ENCODE assay signal across 12 cellular contexts in the genomic region with DNA sequence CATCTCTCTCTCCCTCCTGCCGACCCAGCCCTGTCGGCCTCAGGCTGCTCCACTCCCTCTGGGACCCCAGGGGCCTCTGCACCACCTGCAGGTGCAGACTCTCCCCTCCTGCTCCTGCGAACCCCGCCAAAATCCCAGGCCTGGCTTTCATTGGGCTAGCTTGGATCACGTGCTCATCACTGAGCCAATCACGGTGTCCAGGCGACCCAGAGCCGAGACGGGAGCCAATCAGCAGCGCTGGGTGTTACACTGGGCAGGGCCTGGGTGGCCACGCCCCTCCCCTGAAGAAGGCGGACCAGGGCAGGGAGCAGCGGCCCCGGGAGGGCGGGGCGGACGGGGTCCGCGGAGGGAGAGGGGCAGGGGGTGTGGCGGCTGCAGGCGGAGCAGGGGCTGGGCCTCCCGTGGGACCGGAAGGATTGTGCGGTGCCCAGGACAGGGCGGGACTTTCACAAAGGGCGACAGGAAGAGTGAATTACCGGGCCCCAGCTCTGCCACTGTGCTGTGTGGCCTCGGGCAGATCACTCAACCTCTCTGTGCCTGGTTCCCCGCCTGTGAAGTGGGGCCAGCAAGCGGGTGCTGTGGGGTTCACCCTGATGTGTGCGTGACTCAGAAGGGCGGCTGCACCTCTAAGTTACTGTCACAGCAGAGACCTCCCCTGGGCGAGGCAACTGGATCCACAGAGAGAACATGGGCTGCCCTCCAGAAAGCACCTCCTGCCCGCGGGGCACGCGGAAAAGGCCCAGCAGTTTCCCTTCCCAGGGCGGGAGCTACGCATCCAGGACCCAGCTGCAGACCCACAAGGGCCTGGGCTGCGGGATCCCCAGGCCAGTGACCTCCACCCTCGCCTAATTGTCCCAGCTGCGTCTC.
DNase-seq lines count a peak whose midpoint lies in the region; ATAC-seq and TF ChIP-seq lines count a peak whose summit lies in the region.
"Had no signal": no experiment of that assay in that cellular context is flagged by ENCODE, and none has a peak within 500 bp of the region (broad histone marks: within the 10 kb centered on the region; RNA-seq: fewer than 3 reads in every experiment).

No MANE protein-coding gene starts in this region.

- H2AFZ ChIP-seq in HCT116 (ENCODE audit: low read depth, low read length, poor library complexity, severe bottlenecking) = no peak overlapping the region
- no peak overlapping the region for H2AFZ ChIP-seq in MM.1S (ENCODE audit: low read length)
- no peak overlapping the region for H2AFZ ChIP-seq in trophoblast cell (ENCODE audit: insufficient read depth, low read length, poor library complexity)

- CTCF ChIA-PET in CD4-positive, alpha-beta T cell (lab: Charles Lee) = no interaction called here
- CTCF ChIA-PET in HCT116 (lab: Charles Lee) = no interaction called here

- no peak overlapping the region for H2BK12ac ChIP-seq in trophoblast cell (ENCODE audit: low read length)

- no peaks in the 10 kb centered on the region for H3F3A ChIP-seq in MM.1S (ENCODE audit: insufficient read depth, low read length)

- no peaks in the 10 kb centered on the region for H3K9me3 ChIP-seq in CD4-positive, alpha-beta T cell (ENCODE audit: control insufficient read depth, low read length)
- H3K9me3 ChIP-seq in HCT116 (ENCODE audit: control insufficient read depth in 1 of 2, insufficient read depth in 1 of 2, low read depth in 1 of 2, low read length in 2 of 2) = peaks cover 0 to 6% of the 10 kb centered on the region in 2 experiments; a peak in 1 of 4 replicates
- no peaks in the 10 kb centered on the region for H3K9me3 ChIP-seq in MM.1S (replicated peaks; ENCODE audit: insufficient read depth, low read length)
- peaks cover 22% of the 10 kb centered on the region for H3K9me3 ChIP-seq in trophoblast cell (ENCODE audit: insufficient read depth, low read depth, low read length)
- H3K9me3 ChIP-seq: thyroid gland had no signal

- intact Hi-C loops in CD4-positive, alpha-beta T cell (cut with DNase I, micrococcal nuclease) = no loop called here
- intact Hi-C loops in HCT116 (cut with micrococcal nuclease) (no loop called here), left colon (cut with DNase I, micrococcal nuclease) (no loop called here)

- no CpG with 5 or more reads among the region's 42 CpGs for WGBS in trophoblast cell (ENCODE audit: extremely low coverage, insufficient coverage, insufficient read length)

- POLR2A ChIA-PET in CD4-positive, alpha-beta T cell (lab: Charles Lee) = no interaction called here
- POLR2A ChIA-PET in HCT116 (lab: Charles Lee) = no interaction called here

- H3K4me1 ChIP-seq in HCT116 (ENCODE audit: control insufficient read depth in 1 of 2, insufficient read depth in 2 of 2, low read length in 2 of 2) = no peaks in the 10 kb centered on the region
- H3K4me1 ChIP-seq in MM.1S (ENCODE audit: low read length) = no peaks in the 10 kb centered on the region
- no peaks in the 10 kb centered on the region for H3K4me1 ChIP-seq in trophoblast cell (ENCODE audit: control insufficient read depth in 1 of 2, insufficient read depth in 2 of 2, low read length in 2 of 2)
- H3K4me1 ChIP-seq: thyroid gland had no signal

- no peak overlapping the region for H3K4me3 Mint-ChIP-seq in CD4-positive, alpha-beta T cell
- H3K4me3 Mint-ChIP-seq: T-cell had no signal

- H3K36me3 Mint-ChIP-seq in CD4-positive, alpha-beta T cell (ENCODE audit: low read depth) = no peaks in the 10 kb centered on the region
- H3K36me3 Mint-ChIP-seq: T-cell had no signal

- H3K27me3 ChIP-seq in CD4-positive, alpha-beta T cell (ENCODE audit: control insufficient read depth, insufficient read depth, low read length) = no peaks in the 10 kb centered on the region
- H3K27me3 ChIP-seq in HCT116 (ENCODE audit: insufficient read depth, low read length) (peaks cover 9% of the 10 kb centered on the region; the same call in 1 of the 2 replicates), MM.1S (replicated peaks; ENCODE audit: insufficient read depth, low read length) (peaks cover 54% of the 10 kb centered on the region), trophoblast cell (ENCODE audit: insufficient read depth, low read length) (peaks cover 9% of the 10 kb centered on the region)
- H3K27me3 ChIP-seq: thyroid gland had no signal

- no peak for DNase-seq in CD4-positive, alpha-beta T cell
- DNase-seq in HCT116 (ENCODE audit: low read depth, low spot score) = no peak
- peak; percentile 29 for DNase-seq in SW480 (ENCODE audit: low spot score)
- no peak for DNase-seq in left colon
- DNase-seq in MM.1S = no peak
- no peak for DNase-seq in trophoblast cell
- DNase-seq: activated CD8-positive, alpha-beta memory T cell treated with anti-CD3 and anti-CD28 coated beads, Interleukin-2, amount 50 U/mL, for 4 hours; NCI-H510A; thyroid gland had no signal

- H3K79me1 ChIP-seq in trophoblast cell (ENCODE audit: low read length) = no peaks in the 10 kb centered on the region

- H3K9me2 ChIP-seq in HCT116 (ENCODE audit: insufficient read depth) (no peaks in the 10 kb centered on the region), MM.1S (replicated peaks; ENCODE audit: insufficient read depth, low read length) (no peaks in the 10 kb centered on the region)

- H3K27ac Mint-ChIP-seq in CD4-positive, alpha-beta T cell = no peak overlapping the region
- H3K27ac Mint-ChIP-seq: T-cell had no signal

- no peak overlapping the region for H3K14ac ChIP-seq in trophoblast cell (ENCODE audit: low read length)

- no peak overlapping the region for H2BK120ac ChIP-seq in trophoblast cell (ENCODE audit: insufficient read depth, low read length, poor library complexity)

- H3K4me2 ChIP-seq in HCT116 (ENCODE audit: low read length) (no peak overlapping the region), MM.1S (ENCODE audit: low read depth, low read length) (no peak overlapping the region), trophoblast cell (ENCODE audit: low read length) (no peak overlapping the region)

- H4K8ac ChIP-seq in trophoblast cell (ENCODE audit: low read depth, low read length) = no peak overlapping the region

- H3K18ac ChIP-seq in trophoblast cell (ENCODE audit: low read length) = no peak overlapping the region

- H3K27me3 Mint-ChIP-seq in CD4-positive, alpha-beta T cell = no peaks in the 10 kb centered on the region

- no peak overlapping the region for H3K23ac ChIP-seq in trophoblast cell (ENCODE audit: low read length)

- no peak overlapping the region for H2AK5ac ChIP-seq in trophoblast cell (ENCODE audit: low read length)

- BruUV-seq in HCT116 (replicated peaks; lab: Mats Ljungman, UMichigan) = no TSS peak

- H3K36me3 ChIP-seq in HCT116 (ENCODE audit: control insufficient read depth in 1 of 2, insufficient read depth in 2 of 2, low read length in 2 of 2) = no peaks in the 10 kb centered on the region
- H3K36me3 ChIP-seq in MM.1S (replicated peaks; ENCODE audit: insufficient read depth, low read length) = no peaks in the 10 kb centered on the region
- H3K36me3 ChIP-seq in trophoblast cell (ENCODE audit: control insufficient read depth in 1 of 2, insufficient read depth in 2 of 2, low read length in 2 of 2) = no peaks in the 10 kb centered on the region
- H3K36me3 ChIP-seq: thyroid gland had no signal

- peaks cover 8% of the 10 kb centered on the region for H3K4me1 Mint-ChIP-seq in CD4-positive, alpha-beta T cell (ENCODE audit: low read depth)

- H3K4ac ChIP-seq in trophoblast cell (ENCODE audit: low read depth, low read length) = no peak overlapping the region

- RAD21 ChIA-PET in HCT116 (lab: Charles Lee; ENCODE audit: low non-redundant PET in 1 of 2, low total read pairs in 2 of 2, uncharacterized antibody in 2 of 2, unreplicated experiment in 2 of 2) = no interaction called here

- TF ChIP-seq CTCF in CD4-positive, alpha-beta T cell (IDR thresholded peaks at IDR 0.05) = no peak
- TF ChIP-seq CTCF in HCT116 (IDR thresholded peaks at IDR 0.05 in 2 of 3, conservative IDR thresholded peaks at IDR 0.05 in 1 of 3; ENCODE audit: borderline replicate concordance in 1 of 3, insufficient read depth in 1 of 3, low read depth in 2 of 3, low read length in 2 of 3) (no peak), MM.1S (IDR thresholded peaks at IDR 0.05; ENCODE audit: low read length) (no peak)

- H4K20me1 ChIP-seq in HCT116 (ENCODE audit: insufficient read depth) (no peaks in the 10 kb centered on the region), MM.1S (ENCODE audit: insufficient read depth, low read length) (no peaks in the 10 kb centered on the region)

- H3K9ac ChIP-seq in HCT116 (ENCODE audit: low read length) = no peak overlapping the region
- H3K9ac ChIP-seq in MM.1S (ENCODE audit: low read length) = no peak overlapping the region
- no peak overlapping the region for H3K9ac ChIP-seq in trophoblast cell (ENCODE audit: low read length)

- peak; percentile 42 for ATAC-seq in CD4-positive, alpha-beta T cell (ENCODE audit: poor library complexity)
- ATAC-seq in HCT116 (peak; percentile 73), left colon (peak; percentile 49), HG03097 (IDR thresholded peaks at IDR 0.05; ENCODE audit: low FRiP score, unreplicated experiment) (no peak), HG03159 (IDR thresholded peaks at IDR 0.05; ENCODE audit: unreplicated experiment) (no peak)

- H3K4me3 ChIP-seq in HCT116 (replicated peaks in 1 of 2; ENCODE audit: low read depth in 1 of 2, low read length in 2 of 2) = no peak overlapping the region
- no peak overlapping the region for H3K4me3 ChIP-seq in MM.1S (ENCODE audit: low read length)
- H3K4me3 ChIP-seq in trophoblast cell (ENCODE audit: low read depth, low read length) = no peak overlapping the region
- H3K4me3 ChIP-seq: thyroid gland had no signal

- H3K27ac ChIP-seq in CD4-positive, alpha-beta T cell (ENCODE audit: low read depth, low read length) = no peak overlapping the region
- H3K27ac ChIP-seq in HCT116 (ENCODE audit: low read depth, low read length) (no peak overlapping the region), MM.1S (ENCODE audit: low read length) (no peak overlapping the region), trophoblast cell (ENCODE audit: low read depth, low read length) (no peak overlapping the region)
- H3K27ac ChIP-seq: thyroid gland had no signal

- no peak overlapping the region for H4K12ac ChIP-seq in trophoblast cell (ENCODE audit: low read depth, low read length)

- H4K91ac ChIP-seq in trophoblast cell (ENCODE audit: low read depth, low read length) = no peak overlapping the region

- H2BK5ac ChIP-seq in trophoblast cell (ENCODE audit: low read depth, low read length, poor library complexity) = no peak overlapping the region

- TF ChIP-seq RAD21 in HCT116 (IDR thresholded peaks at IDR 0.05; ENCODE audit: low read depth) = no peak

- TF ChIP-seq POLR2A in HCT116 (IDR thresholded peaks at IDR 0.05; ENCODE audit: borderline replicate concordance, extremely low read depth, insufficient read depth, insufficient read length) = no peak

- H3K79me2 ChIP-seq in HCT116 (ENCODE audit: insufficient read depth, low read length) (no peaks in the 10 kb centered on the region), MM.1S (ENCODE audit: low read length) (no peaks in the 10 kb centered on the region), trophoblast cell (ENCODE audit: control insufficient read depth, insufficient read depth, low read length, poor library complexity) (no peaks in the 10 kb centered on the region)

- no peaks in the 10 kb centered on the region for H3K9me3 Mint-ChIP-seq in CD4-positive, alpha-beta T cell
- H3K9me3 Mint-ChIP-seq: T-cell had no signal

TF ChIP-seq in HCT116, 20 proteins besides CTCF, POLR2A, EP300 and RAD21 (continues in another document):
- TF ChIP-seq YY1 (IDR thresholded peaks at IDR 0.05; ENCODE audit: extremely low read depth, insufficient replicate concordance, low read depth, low read length) (no peak), EGR1 (IDR thresholded peaks at IDR 0.05; ENCODE audit: low read depth) (no peak)

Comparison
In these comparisons a context has a peak if more than half of its experiments do, and no peak if none do; other contexts are left out.
1. ATAC-seq: peak in CD4-positive, alpha-beta T cell (single experiment), HCT116 (single experiment) and left colon (single experiment); none in HG03097 (single experiment) and HG03159 (single experiment).